7 cellular contexts compared by ENCODE assay signal in genomic region chr9:128457207-128457606, GRCh38. TPM values are rescaled to one million over a fixed set of nuclear protein-coding genes. Genes with fewer than 3 reads are reported as not detected.
DNase-seq lines count a peak whose midpoint lies in the region; ATAC-seq, FAIRE-seq and TF ChIP-seq lines count a peak whose summit lies in the region.

No MANE protein-coding gene starts in this region.

- no peak for TF ChIP-seq CTCF in HFF-Myc (IDR thresholded peaks at IDR 0.05; ENCODE audit: low read depth, low read length, missing control alignments)
- no peak for TF ChIP-seq CTCF in spleen (IDR thresholded peaks at IDR 0.05 in 8 of 11, conservative IDR thresholded peaks at IDR 0.05 in 3 of 11)

- H3K27me3 ChIP-seq in iPS-15b (ENCODE audit: control insufficient read depth, insufficient read depth, low read length) (peaks cover 42% of the 10 kb centered on the region), spleen (replicated peaks in 1 of 7) (no peaks in the 10 kb centered on the region)

- POLR2A ChIA-PET in activated CD4-positive, alpha-beta memory T cell treated with anti-CD3 and anti-CD28 coated beads for 36 hours (lab: Charles Lee), result no interaction called here

- H3K9me3 ChIP-seq in iPS-15b (ENCODE audit: control insufficient read depth, insufficient read depth, low read length) (no peaks in the 10 kb centered on the region), spleen (no peaks in the 10 kb centered on the region)

- no peak for FAIRE-seq in RCC 7860 (lab: Jason Lieb, UNC)

- H3K4me1 ChIP-seq in iPS-15b (ENCODE audit: control insufficient read depth, insufficient read depth, low read length) (no peaks in the 10 kb centered on the region), spleen (peaks cover 5 to 24% (median 17%) of the 10 kb centered on the region in 6 donors)

- H3K9ac ChIP-seq in iPS-15b (ENCODE audit: low read depth, low read length), result no peak overlapping the region

- no peak for ATAC-seq in GM18870 (IDR thresholded peaks at IDR 0.05; ENCODE audit: unreplicated experiment)

- no peaks in the 10 kb centered on the region for H3K36me3 ChIP-seq in iPS-15b (ENCODE audit: control insufficient read depth, insufficient read depth, low read length)
- peaks cover 0 to 32% (median 26%) of the 10 kb centered on the region in 6 donors for H3K36me3 ChIP-seq in spleen

- CTCF ChIA-PET in activated CD4-positive, alpha-beta memory T cell treated with anti-CD3 and anti-CD28 coated beads for 36 hours (lab: Charles Lee), result interaction anchor here (0.9 to 1.6 kb wide), 3 partner anchors 18 to 162 kb away, joined by 3 to 5 read pairs (median 4); no protein-coding TSS in a partner anchor

- H3K27ac Mint-ChIP-seq in activated CD4-positive, alpha-beta memory T cell treated with anti-CD3 and anti-CD28 coated beads for 36 hours, result no peak overlapping the region

- H3K4me3 ChIP-seq in HFF-Myc (replicated peaks; ENCODE audit: low read depth, low read length), result peak overlapping the region; percentile 83
- peak overlapping the region; percentile 69 for H3K4me3 ChIP-seq in iPS-15b (ENCODE audit: low read depth, low read length)
- peak overlapping the region in 7 of 8 donors; percentile 74 to 99 (median 93) for H3K4me3 ChIP-seq in spleen

- peak overlapping the region in 3 of 8 donors; percentile 94 to 95 (median 95) for H3K27ac ChIP-seq in spleen

- no peaks in the 10 kb centered on the region for H3K27me3 Mint-ChIP-seq in activated CD4-positive, alpha-beta memory T cell treated with anti-CD3 and anti-CD28 coated beads for 36 hours

- intact Hi-C loops in activated CD4-positive, alpha-beta memory T cell treated with anti-CD3 and anti-CD28 coated beads for 36 hours (cut with micrococcal nuclease), result loop anchor here (2.0 kb wide), 1 partner anchor 86 kb away; the partner anchor contains the start of gene URM1
- intact Hi-C loops in spleen (cut with DNase I; ENCODE audit: low total_unique reads), result no loop called here

- DNase-seq in HFF-Myc (ENCODE audit: extremely low read depth, low read depth) (no peak), spleen (peak; percentile 76), erythroblast (lab: John Stamatoyannopoulos, UW) (no peak), RCC 7860 (ENCODE audit: low spot score) (no peak)
- DNase-seq in activated CD4-positive, alpha-beta memory T cell treated with anti-CD3 and anti-CD28 coated beads for 36 hours, result no peak

- TF ChIP-seq POLR2A in spleen (IDR thresholded peaks at IDR 0.05), result no peak
- TF ChIP-seq POLR2A in erythroblast (IDR thresholded peaks at IDR 0.05; ENCODE audit: low read length), result no peak

- 42 to 50% (median 45%) methylated on average over 14 of the region's 14 CpGs for WGBS in spleen, 5 donors

- peaks cover 15% of the 10 kb centered on the region for H3K36me3 Mint-ChIP-seq in activated CD4-positive, alpha-beta memory T cell treated with anti-CD3 and anti-CD28 coated beads for 36 hours

- no peaks in the 10 kb centered on the region for H3K9me3 Mint-ChIP-seq in activated CD4-positive, alpha-beta memory T cell treated with anti-CD3 and anti-CD28 coated beads for 36 hours

- H3K4me1 Mint-ChIP-seq in activated CD4-positive, alpha-beta memory T cell treated with anti-CD3 and anti-CD28 coated beads for 36 hours (ENCODE audit: low read depth), result peaks cover 16% of the 10 kb centered on the region

- H3K4me3 Mint-ChIP-seq in activated CD4-positive, alpha-beta memory T cell treated with anti-CD3 and anti-CD28 coated beads for 36 hours, result peak overlapping the region; percentile 85

RNA-seq across cellular contexts. Expression of gene ODF2, which starts 1.4 kb away (rescaled TPM):
- 10 to 100 TPM; 68.9 to 72.8 TPM for total RNA-seq in activated CD4-positive, alpha-beta memory T cell treated with anti-CD3 and anti-CD28 coated beads for 36 hours
- total RNA-seq in spleen, result 10 to 100 TPM; 25.4 to 37.5 (median 30.9) TPM
- polyA plus RNA-seq in spleen, result 10 to 100 TPM; 13.4 to 16.5 (median 15.2) TPM

RNA-seq across cellular contexts. Expression of gene CERCAM, which starts 36.5 kb away (rescaled TPM):
- total RNA-seq in activated CD4-positive, alpha-beta memory T cell treated with anti-CD3 and anti-CD28 coated beads for 36 hours, result 1 to 10 TPM; 1.0 to 1.1 TPM
- 10 to 100 TPM in 4 of 7 donors, 1 to 10 TPM in 3; 8.3 to 22.7 (median 10.0) TPM for total RNA-seq in spleen
- polyA plus RNA-seq in spleen, result 1 to 10 TPM; 3.8 to 7.4 (median 5.0) TPM

RNA-seq across cellular contexts. Expression of gene GLE1, which starts 47.3 kb away (rescaled TPM):
- 10 to 100 TPM; 55.6 to 57.0 TPM for total RNA-seq in activated CD4-positive, alpha-beta memory T cell treated with anti-CD3 and anti-CD28 coated beads for 36 hours
- total RNA-seq in spleen, result 10 to 100 TPM; 20.8 to 31.2 (median 25.8) TPM
- 10 to 100 TPM; 14.3 to 15.1 (median 14.7) TPM for polyA plus RNA-seq in spleen

Comparison
In these comparisons a context has a peak if more than half of its experiments do, and no peak if none do; other contexts are left out.
1. RNA of gene CERCAM, which starts 36.5 kb away (total RNA-seq): 8.3 to 22.7 TPM in spleen; 1.0 to 1.1 TPM in activated CD4-positive, alpha-beta memory T cell treated with anti-CD3 and anti-CD28 coated beads for 36 hours; every median in the first group is over 4 times any median in the second.
2. Peak in every context shown above with its lines, with median percentiles within 50 percentile points of each other: H3K4me3 ChIP-seq.